ENCODE assay signal across 8 cellular contexts in the genomic region with DNA sequence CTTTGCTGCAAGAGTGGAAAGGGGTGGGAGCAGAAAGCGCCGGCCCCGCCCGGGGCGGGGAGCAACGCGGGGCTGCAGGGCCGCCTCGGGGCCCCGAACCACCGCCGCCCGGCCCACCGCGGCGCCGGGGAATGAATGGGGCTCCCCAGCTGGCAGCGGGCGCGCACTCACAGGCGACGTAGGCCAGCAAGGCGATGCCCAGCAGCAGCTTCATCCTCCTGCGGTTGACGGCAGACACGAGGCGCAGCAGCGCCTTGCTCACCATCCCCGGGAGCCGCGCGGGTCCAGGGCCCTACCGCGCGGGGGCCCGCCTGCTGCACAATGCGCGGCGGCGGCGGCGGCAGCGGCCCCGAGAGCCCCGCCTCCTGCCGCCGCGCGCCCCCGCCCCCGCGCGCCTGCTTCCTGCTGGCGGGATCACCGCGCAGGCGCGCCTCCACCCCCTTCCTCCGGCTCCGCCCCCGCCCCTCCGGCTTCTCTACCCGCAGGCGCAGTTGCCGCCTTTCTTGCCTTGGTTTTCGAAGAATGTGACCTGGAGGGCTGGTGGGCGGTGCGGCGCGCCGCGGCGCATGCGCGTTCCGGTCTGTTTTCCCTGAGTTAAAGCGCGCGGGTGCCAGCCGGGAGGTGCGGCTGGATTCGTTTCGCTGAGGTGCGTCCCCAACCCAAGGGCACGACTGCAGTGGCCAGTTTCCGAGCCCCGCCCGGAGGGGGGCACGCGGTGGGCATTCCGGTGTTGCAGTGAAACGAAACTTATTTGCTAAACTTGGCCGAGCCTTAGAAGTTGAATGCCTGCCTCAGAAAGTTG. TPM values are rescaled to one million over a fixed set of nuclear protein-coding genes. Genes with fewer than 3 reads are reported as not detected.
DNase-seq lines count a peak whose midpoint lies in the region; ATAC-seq, FAIRE-seq and TF ChIP-seq lines count a peak whose summit lies in the region.

A gene (minus strand): TSS at position 325 of the 802 bp plus-strand sequence. CDS start 60 bp downstream, at position 265.

- H3K56ac ChIP-seq in IMR-90 (ENCODE audit: extremely low read depth, insufficient read depth, low read length): peak within 1 kb of the TSS; percentile 88

- H3K27ac ChIP-seq in IMR-90 (ENCODE audit: insufficient read depth, low read length): peak within 1 kb of the TSS; percentile 94

- in situ Hi-C loops in IMR-90 (cut with MboI; ENCODE audit: low sequenced_read_pairs): no loop called here

- H2AFZ ChIP-seq in IMR-90 (replicated peaks; ENCODE audit: low read length, poor library complexity): peak within 1 kb of the TSS; percentile 99

- ATAC-seq in GM21528 (IDR thresholded peaks at IDR 0.05; ENCODE audit: low FRiP score, unreplicated experiment) (peak; percentile 75), IMR-90 (ENCODE audit: low read depth) (peak; percentile 80), mucosa of descending colon (peak; percentile 94)

- no TSS peak for BruUV-seq in IMR-90 (replicated peaks; lab: Mats Ljungman, UMichigan)

- H2BK20ac ChIP-seq in IMR-90 (ENCODE audit: low read depth, low read length): peak within 1 kb of the TSS; percentile 72; the same call in 1 of the 2 replicates

- peak within 1 kb of the TSS; percentile 96 for H3K14ac ChIP-seq in IMR-90 (replicated peaks; ENCODE audit: low read depth, low read length)

- H4K91ac ChIP-seq in IMR-90 (ENCODE audit: insufficient read depth, low read depth, low read length): peak within 1 kb of the TSS; percentile 84; the same call in 1 of the 2 replicates

- intact Hi-C loops in IMR-90 (cut with micrococcal nuclease): loop anchor here (5.0 to 10.0 kb wide), 4 partner anchors 52 to 619 kb away; no protein-coding TSS in a partner anchor
- intact Hi-C loops in mucosa of descending colon (cut with DNase I, micrococcal nuclease): no loop called here

- no peak for FAIRE-seq in D721Med (lab: Jason Lieb, UNC)

- peaks cover 13% of the 10 kb centered on the region for H3K4me1 ChIP-seq in IMR-90 (ENCODE audit: control insufficient read depth, insufficient read depth, low read length)
- H3K4me1 ChIP-seq in mucosa of descending colon (ENCODE audit: low read depth): peaks cover 6% of the 10 kb centered on the region

- 0 out of 2 replicates have a peak within 1 kb of the TSS, but pooled peaks have one; percentile 12 for H2AK5ac ChIP-seq in IMR-90 (ENCODE audit: low read depth, low read length)

- H3K18ac ChIP-seq in IMR-90 (ENCODE audit: low read depth, low read length): peak within 1 kb of the TSS; percentile 82

- dilution Hi-C loops in IMR-90 (cut with HindIII; ENCODE audit: low sequenced_read_pairs, unreplicated experiment): no loop called here

- H3K4me2 ChIP-seq in IMR-90 (ENCODE audit: low read depth, low read length): peak within 1 kb of the TSS; percentile 82

- H3K9me1 ChIP-seq in IMR-90 (ENCODE audit: insufficient read depth, low read length): peaks cover 12% of the 10 kb centered on the region

- H3K36me3 ChIP-seq in IMR-90 (ENCODE audit: control insufficient read depth, insufficient read depth, low read length) (no peaks in the 10 kb centered on the region), mucosa of descending colon (ENCODE audit: low read depth) (no peaks in the 10 kb centered on the region)

- H3K9me3 ChIP-seq in IMR-90 (ENCODE audit: control insufficient read depth, insufficient read depth, low read length) (no peaks in the 10 kb centered on the region), mucosa of descending colon (no peaks in the 10 kb centered on the region)

- H3K79me1 ChIP-seq in IMR-90 (ENCODE audit: low read depth in 1 of 2, low read length in 2 of 2): peaks cover 13 to 34% of the 10 kb centered on the region in 2 experiments

- H4K20me1 ChIP-seq in IMR-90 (ENCODE audit: insufficient read depth, low read length): peaks cover 11% of the 10 kb centered on the region; the same call in 1 of the 2 replicates

- H3K9ac ChIP-seq in IMR-90 (ENCODE audit: low read depth, low read length): peak within 1 kb of the TSS; percentile 99

- H3K4me3 ChIP-seq in IMR-90 (ENCODE audit: insufficient read depth, low read depth, low read length): peak within 1 kb of the TSS; percentile 90
- peak within 1 kb of the TSS; percentile 77 for H3K4me3 ChIP-seq in epithelial cell of esophagus (ENCODE audit: low read length)
- H3K4me3 ChIP-seq in mucosa of descending colon: peak within 1 kb of the TSS; percentile 72

- peak within 1 kb of the TSS; percentile 75 to 90 for H4K8ac ChIP-seq in IMR-90 (ENCODE audit: low read depth in 2 of 2, low read length in 2 of 2)

- WGBS in IMR-90 (ENCODE audit: extremely low coverage in 2 of 2, insufficient read length in 1 of 2), 2 experiments: 0% methylated on average over 55 of the region's 93 CpGs; no CpG with 5 or more reads in 1 of the 2 experiments

- TF ChIP-seq CTCF in D721Med (IDR thresholded peaks at IDR 0.05; ENCODE audit: insufficient read depth, missing control alignments) (no peak), IMR-90 (conservative IDR thresholded peaks at IDR 0.05; ENCODE audit: low read depth, low read length) (no peak), epithelial cell of esophagus (IDR thresholded peaks at IDR 0.05; ENCODE audit: insufficient read depth, low read depth, low read length, missing control alignments) (no peak), mucosa of descending colon (IDR thresholded peaks at IDR 0.05) (no peak)

- H2AK9ac ChIP-seq in IMR-90 (replicated peaks; ENCODE audit: low read depth, low read length, poor library complexity): peak within 1 kb of the TSS; percentile 94

- H3K23ac ChIP-seq in IMR-90 (ENCODE audit: low read depth, low read length): peak within 1 kb of the TSS; percentile 93

- H3K27me3 ChIP-seq in IMR-90 (ENCODE audit: control insufficient read depth, insufficient read depth, low read length): no peaks in the 10 kb centered on the region

- TF ChIP-seq POLR2A in IMR-90 (IDR thresholded peaks at IDR 0.05; ENCODE audit: low read depth, low read length): peak; percentile 55

- POLR2A ChIA-PET in IMR-90 (lab: Charles Lee; ENCODE audit: unreplicated experiment): no interaction called here

- H4K5ac ChIP-seq in IMR-90 (ENCODE audit: low read depth, low read length): peak within 1 kb of the TSS; percentile 77

- CTCF ChIA-PET in IMR-90 (lab: Yijun Ruan, JAX): no interaction called here

- no peak for TF ChIP-seq RAD21 in IMR-90 (IDR thresholded peaks at IDR 0.05; ENCODE audit: low read length)

- DNase-seq in D721Med (ENCODE audit: insufficient read length, low spot score) (peak; percentile 88), IMR-90 (peak; percentile 96), OCI-M1 (lab: John Stamatoyannopoulos, UW) (peak; percentile 96), activated T-cell treated with anti-CD3 and anti-CD28 coated beads for 4 hours (peak; percentile 97), epithelial cell of esophagus (ENCODE audit: low read depth) (peak; percentile 97), mucosa of descending colon (peak; percentile 99)
- peak; percentile 99 for DNase-seq in stimulated activated CD8-positive, alpha-beta memory T cell treated with anti-CD3 and anti-CD28 coated beads, Interleukin-4, amount 100 ng/mL, for 24 hours (ENCODE audit: low read depth)

- H2BK15ac ChIP-seq in IMR-90 (ENCODE audit: low read depth, low read length): peak within 1 kb of the TSS; percentile 92; the same call in 1 of the 3 replicates

- peak within 1 kb of the TSS; percentile 94 for H3K4ac ChIP-seq in IMR-90 (ENCODE audit: low read depth, low read length)

- peak within 1 kb of the TSS; percentile 90; the same call in 1 of the 2 replicates for H2BK120ac ChIP-seq in IMR-90 (ENCODE audit: low read depth, low read length)

- H2BK5ac ChIP-seq in IMR-90 (ENCODE audit: low read depth, low read length, poor library complexity, severe bottlenecking): peak within 1 kb of the TSS; percentile 88

TF ChIP-seq in IMR-90, 13 proteins besides CTCF, POLR2A, EP300 and RAD21:
- TF ChIP-seq MAZ (IDR thresholded peaks at IDR 0.05; ENCODE audit: borderline replicate concordance, low read depth, low read length): peak; percentile 87; the same call in 1 of the 2 replicates
- TF ChIP-seq CEBPB (IDR thresholded peaks at IDR 0.05; ENCODE audit: low read depth, low read length): no peak
- 0 out of 2 replicates have a peak, but pooled peaks have one; percentile 10 for TF ChIP-seq BHLHE40 (IDR thresholded peaks at IDR 0.05; ENCODE audit: low read depth, low read length)

RNA-seq across cellular contexts. Expression of the gene that starts here (rescaled TPM):
- total RNA-seq in IMR-90 (2012; rRNA removed) (24.7 and 33.7 TPM in 2 replicates), mucosa of descending colon (10 to 100 TPM; 26.3 to 39.0 (median 30.7) TPM)
- 54.1 and 54.3 TPM in 2 replicates for polyA plus RNA-seq in IMR-90 (2012; rRNA removed)
- 31.1 and 35.6 TPM in 2 replicates for polyA plus RNA-seq in IMR-90 (2012; cell fraction: cytosol; rRNA removed)
- polyA plus RNA-seq in IMR-90 (2012; cell fraction: nucleus; rRNA removed; ENCODE audit: low replicate concordance): 22.8 and 23.4 TPM in 2 replicates

Comparison
In these comparisons a context has a peak if more than half of its experiments do, and no peak if none do; other contexts are left out.
1. Peak in every context shown above with its lines: DNase-seq, ATAC-seq, H3K4me3 ChIP-seq and H3K27ac ChIP-seq.